Comparison of ENCODE assay signal across 8 cellular contexts in the genomic region with DNA sequence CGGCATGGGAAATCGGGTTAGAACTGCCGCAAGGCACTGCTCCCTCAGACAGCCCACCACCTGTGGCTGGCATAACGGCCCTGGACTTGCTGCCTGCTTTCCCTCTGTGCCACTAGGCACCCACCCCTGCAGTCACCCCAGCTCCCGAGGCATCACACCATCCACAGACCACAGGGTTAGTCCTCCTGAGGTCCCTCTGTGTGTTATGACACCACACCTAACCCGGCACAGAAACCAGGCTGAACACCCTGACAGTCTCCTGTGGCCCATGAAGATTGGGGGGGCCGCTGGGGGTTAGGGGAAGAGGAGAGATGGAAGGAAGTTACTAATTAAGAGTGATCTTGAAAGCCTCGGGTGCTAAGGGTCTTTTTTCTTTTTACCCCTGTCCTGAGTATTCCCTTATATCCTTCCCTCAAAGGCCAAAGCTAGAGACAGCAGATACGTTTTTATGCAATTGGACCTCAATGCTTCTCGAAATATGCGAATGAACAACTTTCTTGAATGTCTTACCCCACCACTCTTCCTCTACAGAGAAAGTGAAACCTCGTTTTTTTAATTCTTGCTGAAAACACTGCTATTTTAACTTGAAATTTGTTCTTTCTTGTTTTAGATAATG. TPM values are rescaled to one million over a fixed set of nuclear protein-coding genes. Genes with fewer than 3 reads are reported as not detected.
DNase-seq lines count a peak whose midpoint lies in the region; ATAC-seq and TF ChIP-seq lines count a peak whose summit lies in the region.

No MANE protein-coding gene starts in this region.

- TF ChIP-seq CTCF in lower lobe of right lung (IDR thresholded peaks at IDR 0.05) = no peak
- no peak for TF ChIP-seq CTCF in thoracic aorta (IDR thresholded peaks at IDR 0.05)

- H3K36me3 Mint-ChIP-seq in activated T-cell treated with anti-CD3 and anti-CD28 coated beads, Interleukin-2, amount 50 U/mL, for 72 hours (ENCODE audit: insufficient read depth in 2 of 2) = peaks cover 4 to 13% of the 10 kb centered on the region in 2 donors

- no peaks in the 10 kb centered on the region for H3K9me3 Mint-ChIP-seq in activated T-cell treated with anti-CD3 and anti-CD28 coated beads, Interleukin-2, amount 50 U/mL, for 72 hours

- H3K27ac Mint-ChIP-seq in activated T-cell treated with anti-CD3 and anti-CD28 coated beads, Interleukin-2, amount 50 U/mL, for 72 hours = peak overlapping the region; percentile 99

- H3K27ac ChIP-seq in lower lobe of right lung (peak overlapping the region; percentile 61), thoracic aorta (peak overlapping the region in 1 of 2 donors; percentile 14)

- intact Hi-C loops in lower lobe of right lung (cut with DNase I) = no loop called here

- peaks cover 86% of the 10 kb centered on the region for H3K4me1 Mint-ChIP-seq in activated T-cell treated with anti-CD3 and anti-CD28 coated beads, Interleukin-2, amount 50 U/mL, for 72 hours (ENCODE audit: low read depth)

- H3K4me3 ChIP-seq in Jurkat, Clone E6-1 (ENCODE audit: low read length) = peak overlapping the region; percentile 47
- H3K4me3 ChIP-seq in lower lobe of right lung (peak overlapping the region; percentile 22), thoracic aorta (peak overlapping the region; percentile 30)

- H3K4me1 ChIP-seq in lower lobe of right lung = peaks cover 64% of the 10 kb centered on the region
- H3K4me1 ChIP-seq in thoracic aorta (ENCODE audit: control insufficient read depth in 1 of 2, low read depth in 2 of 2) = peaks cover 0 to 9% of the 10 kb centered on the region in 2 donors

- no peaks in the 10 kb centered on the region for H3K27me3 Mint-ChIP-seq in activated T-cell treated with anti-CD3 and anti-CD28 coated beads, Interleukin-2, amount 50 U/mL, for 72 hours (ENCODE audit: low read depth)

- H3K27me3 ChIP-seq in lower lobe of right lung (ENCODE audit: low read depth) (no peaks in the 10 kb centered on the region), thoracic aorta (replicated peaks; ENCODE audit: insufficient read depth) (no peaks in the 10 kb centered on the region)

- no peaks in the 10 kb centered on the region for H3K36me3 ChIP-seq in lower lobe of right lung
- H3K36me3 ChIP-seq in thoracic aorta = no peaks in the 10 kb centered on the region

- H3K9me3 ChIP-seq in lower lobe of right lung (no peaks in the 10 kb centered on the region), thoracic aorta (no peaks in the 10 kb centered on the region)

- ATAC-seq in GM18505 (IDR thresholded peaks at IDR 0.05; ENCODE audit: unreplicated experiment) (no peak), lower lobe of right lung (peak; percentile 20 to 58), thoracic aorta (ENCODE audit: insufficient number of reproducible peaks, low FRiP score, low read depth) (no peak)
- peak; percentile 79 to 83 for ATAC-seq in activated T-cell treated with anti-CD3 and anti-CD28 coated beads, Interleukin-2, amount 50 U/mL, for 72 hours (replicated peaks in 1 of 2)

- DNase-seq in Jurkat, Clone E6-1 (ENCODE audit: low read depth, low spot score) = peak; percentile 75
- peak; percentile 84 to 89 for DNase-seq in activated T-cell treated with anti-CD3 and anti-CD28 coated beads, Interleukin-2, amount 50 U/mL, for 72 hours
- DNase-seq in lower lobe of right lung (no peak), thoracic aorta (ENCODE audit: low spot score) (no peak), mesenteric fat pad (ENCODE audit: low spot score) (no peak), ecto neural progenitor cell (ENCODE audit: low spot score) (no peak), NCI-H2081 (lab: John Stamatoyannopoulos, UW) (no peak)

- H3K4me3 Mint-ChIP-seq in activated T-cell treated with anti-CD3 and anti-CD28 coated beads, Interleukin-2, amount 50 U/mL, for 72 hours = peak overlapping the region; percentile 87 to 99

- TF ChIP-seq POLR2A in GM18505 (IDR thresholded peaks at IDR 0.05; ENCODE audit: borderline replicate concordance, extremely low read depth, insufficient read depth, insufficient read length) = peak; percentile 64

RNA-seq across cellular contexts. Expression of a gene that starts 7.0 kb away (rescaled TPM):
- 99.1 TPM for polyA plus RNA-seq in Jurkat, Clone E6-1 (2012; ENCODE audit: insufficient read depth, insufficient read length)
- total RNA-seq in activated T-cell treated with anti-CD3 and anti-CD28 coated beads, Interleukin-2, amount 50 U/mL, for 72 hours = 100 to 1,000 TPM; 163 to 204 TPM
- total RNA-seq in lower lobe of right lung = 110 TPM
- total RNA-seq in thoracic aorta = 10 to 100 TPM; 79.2 to 79.4 TPM
- 54.9 TPM for total RNA-seq in mesenteric fat pad

Comparison
In these comparisons a context has a peak if more than half of its experiments do, and no peak if none do; other contexts are left out.
1. ATAC-seq: peak in activated T-cell treated with anti-CD3 and anti-CD28 coated beads, Interleukin-2, amount 50 U/mL, for 72 hours (2 of 2) and lower lobe of right lung (2 of 2); none in GM18505 (single experiment) and thoracic aorta (single experiment).
2. DNase-seq: peak in Jurkat, Clone E6-1 (single experiment) and activated T-cell treated with anti-CD3 and anti-CD28 coated beads, Interleukin-2, amount 50 U/mL, for 72 hours (2 of 2); none in lower lobe of right lung (single experiment), thoracic aorta (single experiment), mesenteric fat pad (single experiment), ecto neural progenitor cell (single experiment) and NCI-H2081 (0 of 2).
3. Peak in every context shown above with its lines, with median percentiles within 50 percentile points of each other: H3K4me3 ChIP-seq.